Comparison of ENCODE assay signal across 8 cellular contexts in the genomic region with DNA sequence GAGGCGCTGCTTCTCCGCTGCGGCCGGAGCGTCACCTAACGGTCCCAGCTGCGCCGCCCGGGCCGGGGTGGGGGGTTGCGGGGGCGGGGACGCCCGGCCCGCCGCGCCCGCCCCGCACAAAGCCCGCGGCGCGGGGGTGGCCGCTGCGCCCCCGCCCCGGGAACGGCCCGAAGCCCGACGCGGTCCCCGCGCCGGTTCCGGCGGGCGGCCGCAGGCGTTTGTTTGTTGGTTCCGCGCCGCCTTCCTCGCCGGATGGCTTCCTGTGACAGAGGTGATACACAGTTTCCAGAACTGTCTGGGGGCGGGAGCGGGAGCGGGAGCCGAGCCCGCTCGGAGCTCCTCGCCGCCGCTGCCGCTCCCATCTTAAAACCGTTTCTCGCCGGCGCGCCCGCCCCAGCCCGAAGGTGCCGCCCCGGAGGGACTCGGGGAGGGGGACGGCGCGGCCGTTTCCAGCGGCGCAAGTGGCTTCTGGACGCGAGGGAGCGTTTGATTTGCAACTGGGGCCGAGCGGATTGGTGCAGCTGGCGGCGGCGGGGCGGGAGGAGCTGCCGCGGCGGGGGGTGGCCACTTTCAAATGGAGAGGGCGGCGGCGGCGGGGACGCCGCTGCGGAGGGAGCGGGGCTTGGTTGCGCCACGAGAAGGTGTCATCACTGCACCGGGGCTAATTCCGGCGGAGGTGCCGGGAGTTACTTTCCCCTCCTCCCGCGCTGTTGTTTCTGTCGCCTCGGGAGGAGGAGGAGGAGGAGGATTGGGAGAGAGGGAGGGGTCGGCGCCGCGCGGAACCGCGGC. TPM values are rescaled to one million over a fixed set of nuclear protein-coding genes. Genes with fewer than 3 reads are reported as not detected.
DNase-seq lines count a peak whose midpoint lies in the region; ATAC-seq and TF ChIP-seq lines count a peak whose summit lies in the region.

No MANE protein-coding gene starts in this region.

- peaks cover 1% of the 10 kb centered on the region for H3K36me3 Mint-ChIP-seq in activated naive CD4-positive, alpha-beta T cell treated with anti-CD3 and anti-CD28 coated beads, Interleukin-2, amount 50 U/mL, for 24 hours
- no peaks in the 10 kb centered on the region for H3K36me3 Mint-ChIP-seq in glutamatergic neuron (ENCODE audit: unreplicated experiment)

- TF ChIP-seq CTCF in GM10248 (IDR thresholded peaks at IDR 0.05; ENCODE audit: control extremely low read depth, extremely low read depth, low read depth, missing control alignments) (no peak), glutamatergic neuron (IDR thresholded peaks at IDR 0.05; ENCODE audit: partially characterized antibody, unreplicated experiment) (no peak), ovary (IDR thresholded peaks at IDR 0.05) (peak in 1 of 3 donors; percentile 10), tibial artery (IDR thresholded peaks at IDR 0.05) (no peak)

- H3K4me1 Mint-ChIP-seq in activated naive CD4-positive, alpha-beta T cell treated with anti-CD3 and anti-CD28 coated beads, Interleukin-2, amount 50 U/mL, for 24 hours, result peaks cover 37% of the 10 kb centered on the region
- peaks cover 3% of the 10 kb centered on the region for H3K4me1 Mint-ChIP-seq in glutamatergic neuron (ENCODE audit: low read depth, unreplicated experiment)

- H3K27me3 Mint-ChIP-seq in activated naive CD4-positive, alpha-beta T cell treated with anti-CD3 and anti-CD28 coated beads, Interleukin-2, amount 50 U/mL, for 24 hours, result no peaks in the 10 kb centered on the region
- peaks cover 4% of the 10 kb centered on the region for H3K27me3 Mint-ChIP-seq in glutamatergic neuron (ENCODE audit: unreplicated experiment)

- peak overlapping the region; percentile 95 for H3K4me3 ChIP-seq in SK-N-MC
- peak overlapping the region; percentile 87 for H3K4me3 ChIP-seq in ovary
- H3K4me3 ChIP-seq in tibial artery, result peak overlapping the region; percentile 73 to 95

- TF ChIP-seq EP300 in ovary (IDR thresholded peaks at IDR 0.05), result no peak

- ATAC-seq in HG02571 (IDR thresholded peaks at IDR 0.05; ENCODE audit: unreplicated experiment), result peak; percentile 48

- POLR2A ChIA-PET in GM10248 (lab: Yijun Ruan, JAX), result interaction anchor here (0.9 to 1.8 kb wide), 5 partner anchors 9 to 284 kb away, joined by 3 to 8 read pairs (median 5); a partner anchor contains a TSS

- H3K27ac Mint-ChIP-seq in activated naive CD4-positive, alpha-beta T cell treated with anti-CD3 and anti-CD28 coated beads, Interleukin-2, amount 50 U/mL, for 24 hours, result peak overlapping the region; percentile 92
- no peak overlapping the region for H3K27ac Mint-ChIP-seq in glutamatergic neuron (ENCODE audit: unreplicated experiment)

- H3K36me3 ChIP-seq in SK-N-MC (ENCODE audit: insufficient read depth, low read length), result no peaks in the 10 kb centered on the region
- H3K36me3 ChIP-seq in ovary, result no peaks in the 10 kb centered on the region
- no peaks in the 10 kb centered on the region for H3K36me3 ChIP-seq in tibial artery

- H3K9me3 ChIP-seq in SK-N-MC (ENCODE audit: low read depth, low read length), result no peaks in the 10 kb centered on the region
- H3K9me3 ChIP-seq in ovary, result no peaks in the 10 kb centered on the region
- no peaks in the 10 kb centered on the region for H3K9me3 ChIP-seq in tibial artery

- H3K4me3 Mint-ChIP-seq in activated naive CD4-positive, alpha-beta T cell treated with anti-CD3 and anti-CD28 coated beads, Interleukin-2, amount 50 U/mL, for 24 hours, result peak overlapping the region; percentile 97
- H3K4me3 Mint-ChIP-seq in glutamatergic neuron (ENCODE audit: unreplicated experiment), result peak overlapping the region; percentile 75

- DNase-seq in GM10248 (ENCODE audit: extremely low spot score) (peak; percentile 87), NAMALWA (ENCODE audit: low spot score) (peak; percentile 90), SK-N-MC (ENCODE audit: low read depth, low spot score) (no peak), glutamatergic neuron (peak; percentile 88), ovary (peak; percentile 79 to 90 (median 80)), tibial artery (peak; percentile 94 to 97)

- intact Hi-C loops in ovary (cut with DNase I), result loop anchor here in 3 of 4 donors (5.0 to 10.0 kb wide), 8 partner anchors 51 to 747 kb away; a partner anchor contains a TSS
- intact Hi-C loops in tibial artery (cut with DNase I; ENCODE audit: low total_unique reads), result loop anchor here (5.0 to 10.0 kb wide), 2 partner anchors 53 to 524 kb away; a partner anchor contains a TSS

- no peaks in the 10 kb centered on the region for H3K9me3 Mint-ChIP-seq in activated naive CD4-positive, alpha-beta T cell treated with anti-CD3 and anti-CD28 coated beads, Interleukin-2, amount 50 U/mL, for 24 hours
- peaks cover 6% of the 10 kb centered on the region for H3K9me3 Mint-ChIP-seq in glutamatergic neuron (ENCODE audit: unreplicated experiment)

- WGBS in ovary, 3 donors, result 1% methylated on average over 71 to 108 of the region's 108 CpGs

- H3K9ac ChIP-seq in SK-N-MC (ENCODE audit: insufficient read length), result peak overlapping the region; percentile 88

- CTCF ChIA-PET in GM10248 (lab: Yijun Ruan, JAX), result interaction anchor here (1.1 to 4.1 kb wide), 6 partner anchors 9 to 282 kb away, joined by 3 to 25 read pairs (median 5); a partner anchor contains a TSS

- H3K27me3 ChIP-seq in ovary, result no peaks in the 10 kb centered on the region
- H3K27me3 ChIP-seq in tibial artery, result no peaks in the 10 kb centered on the region

- no peaks in the 10 kb centered on the region for H3K4me1 ChIP-seq in ovary (ENCODE audit: insufficient read depth)
- peaks cover 0 to 14% (median 6%) of the 10 kb centered on the region in 4 donors for H3K4me1 ChIP-seq in tibial artery

- TF ChIP-seq POLR2A in ovary (IDR thresholded peaks at IDR 0.05), result peak; percentile 70

- peak overlapping the region; percentile 87 for H3K27ac ChIP-seq in SK-N-MC
- peak overlapping the region; percentile 87 to 92 for H3K27ac ChIP-seq in ovary
- H3K27ac ChIP-seq in tibial artery, result peak overlapping the region; percentile 88 to 92

RNA-seq across cellular contexts. Expression of a gene that starts 2.3 kb away (rescaled TPM):
- 9.1 TPM for total RNA-seq in glutamatergic neuron (ENCODE audit: unreplicated experiment)
- total RNA-seq in ovary, result 10 to 100 TPM; 27.3 to 48.6 (median 37.5) TPM
- polyA plus RNA-seq in ovary, result 10 to 100 TPM; 21.3 to 24.8 TPM
